10 cellular contexts compared by ENCODE assay signal in genomic region chr3:125923324-125924115, GRCh38. TPM values are rescaled to one million over a fixed set of nuclear protein-coding genes. Genes with fewer than 3 reads are reported as not detected.
"Had no signal": no experiment of that assay in that cellular context is flagged by ENCODE, and none has a peak within 500 bp of the region (broad histone marks: within the 10 kb centered on the region; RNA-seq: fewer than 3 reads in every experiment).

No MANE protein-coding gene starts in this region.

RNA-seq across cellular contexts. Expression of gene ROPN1B, which starts 45.5 kb away (rescaled TPM):
- total RNA-seq: activated CD4-positive, alpha-beta T cell treated with anti-CD3 and anti-CD28 coated beads, Interleukin-2, amount 10 ng/mL, durations not matched to agents 7 days and 5 days; activated CD8-positive, alpha-beta memory T cell treated with anti-CD3 and anti-CD28 coated beads, Interleukin-2, amount 10 ng/mL, durations not matched to agents 7 days and 5 days; activated CD8-positive, alpha-beta T cell treated with anti-CD3 and anti-CD28 coated beads for 36 hours; dermis blood vessel endothelial cell; hepatocyte; naive thymus-derived CD8-positive, alpha-beta T cell; osteoblast; progenitor cell of endocrine pancreas; spleen; T-helper 2 cell treated with Interferon-gamma antibody and Interleukin-4, amounts not matched to agents 100 ng/mL and 5 ng/mL, for 36 hours had no signal
- polyA plus RNA-seq: hepatocyte; naive thymus-derived CD8-positive, alpha-beta T cell; spleen had no signal
